ENCODE assay signal across 9 cellular contexts in genomic region chr20:59938696-59939051, GRCh38. TPM values are rescaled to one million over a fixed set of nuclear protein-coding genes. Genes with fewer than 3 reads are reported as not detected.
DNase-seq lines count a peak whose midpoint lies in the region; ATAC-seq, FAIRE-seq and TF ChIP-seq lines count a peak whose summit lies in the region.
"Had no signal": no experiment of that assay in that cellular context is flagged by ENCODE, and none has a peak within 500 bp of the region (broad histone marks: within the 10 kb centered on the region; RNA-seq: fewer than 3 reads in every experiment).

No MANE protein-coding gene starts in this region.

- peaks cover 16% of the 10 kb centered on the region for H3K36me3 Mint-ChIP-seq in stimulated activated naive CD8-positive, alpha-beta T cell treated with anti-CD3 and anti-CD28 coated beads, Interleukin-15, Interleukin-2, amounts not matched to agents 100 ng/mL and 50 ng/mL, for 24 hours (ENCODE audit: low read depth)
- H3K36me3 Mint-ChIP-seq in memory B cell = peaks cover 4% of the 10 kb centered on the region

- no peaks in the 10 kb centered on the region for H3K9me3 Mint-ChIP-seq in stimulated activated naive CD8-positive, alpha-beta T cell treated with anti-CD3 and anti-CD28 coated beads, Interleukin-15, Interleukin-2, amounts not matched to agents 100 ng/mL and 50 ng/mL, for 24 hours
- H3K9me3 Mint-ChIP-seq in memory B cell = no peaks in the 10 kb centered on the region

- peak overlapping the region; percentile 99; the same call in 1 of the 2 replicates for H3K4me3 ChIP-seq in GM12878

- peaks cover 10% of the 10 kb centered on the region for H3K4me1 ChIP-seq in GM12878 (ENCODE audit: control insufficient read depth, insufficient read depth, low read length)

- H3K4me2 ChIP-seq in GM12878 (ENCODE audit: control insufficient read depth, insufficient read depth) = peak overlapping the region; percentile 81

- peaks cover 14% of the 10 kb centered on the region for H3K79me2 ChIP-seq in GM12878 (ENCODE audit: control insufficient read depth, insufficient read depth, low read length)

- POLR2A ChIA-PET in GM12878 (lab: Charles Lee) = no interaction called here

- no peak for TF ChIP-seq POLR2A in GM12878 (IDR thresholded peaks at IDR 0.05; ENCODE audit: low read depth, low read length)

- H3K4me3 Mint-ChIP-seq in stimulated activated naive CD8-positive, alpha-beta T cell treated with anti-CD3 and anti-CD28 coated beads, Interleukin-15, Interleukin-2, amounts not matched to agents 100 ng/mL and 50 ng/mL, for 24 hours = peak overlapping the region; percentile 84
- peak overlapping the region; percentile 80 for H3K4me3 Mint-ChIP-seq in memory B cell

- CTCF ChIA-PET in GM12878 (lab: Yijun Ruan, JAX) = interaction anchor here (1.5 to 9.5 kb wide), 2 partner anchors 11 to 16 kb away, joined by 4 to 173 read pairs; no protein-coding TSS in a partner anchor

- H3K4me1 Mint-ChIP-seq in stimulated activated naive CD8-positive, alpha-beta T cell treated with anti-CD3 and anti-CD28 coated beads, Interleukin-15, Interleukin-2, amounts not matched to agents 100 ng/mL and 50 ng/mL, for 24 hours (ENCODE audit: low read depth) = peaks cover 36% of the 10 kb centered on the region
- H3K4me1 Mint-ChIP-seq in memory B cell = peaks cover 20% of the 10 kb centered on the region

- no peak overlapping the region for H3K9ac ChIP-seq in GM12878 (ENCODE audit: control insufficient read depth, insufficient read depth, low read length)

- RAD21 ChIA-PET in GM12878 (lab: Charles Lee; ENCODE audit: unreplicated experiment) = interaction anchor here (1.8 kb wide), 1 partner anchor 10 kb away, joined by 4 read pairs; no protein-coding TSS in a partner anchor

- SMC1A ChIA-PET in GM12878 (lab: Charles Lee; ENCODE audit: uncharacterized antibody, unreplicated experiment) = interaction anchor here (0.9 to 1.4 kb wide), 2 partner anchors 11 kb away, joined by 3 read pairs; no protein-coding TSS in a partner anchor

- no peaks in the 10 kb centered on the region for H4K20me1 ChIP-seq in GM12878 (ENCODE audit: control insufficient read depth, insufficient read depth)

- no peak overlapping the region for H2AFZ ChIP-seq in GM12878 (ENCODE audit: control insufficient read depth, low read depth, low read length)

- no TSS peak for BruUV-seq in GM12878 (replicated peaks; lab: Mats Ljungman, UMichigan)

- peak overlapping the region; percentile 49 for H3K27ac Mint-ChIP-seq in stimulated activated naive CD8-positive, alpha-beta T cell treated with anti-CD3 and anti-CD28 coated beads, Interleukin-15, Interleukin-2, amounts not matched to agents 100 ng/mL and 50 ng/mL, for 24 hours
- no peak overlapping the region for H3K27ac Mint-ChIP-seq in memory B cell

- H3K27me3 ChIP-seq in GM12878 (replicated peaks in 1 of 2; ENCODE audit: control insufficient read depth in 2 of 2, insufficient read depth in 2 of 2, low read length in 1 of 2) = no peaks in the 10 kb centered on the region

- no peak for TF ChIP-seq EP300 in GM12878 (IDR thresholded peaks at IDR 0.05; ENCODE audit: borderline replicate concordance in 1 of 2, control insufficient read depth in 1 of 2, low read depth in 2 of 2, low read length in 2 of 2)

- TF ChIP-seq CTCF in GM12878 (IDR thresholded peaks at IDR 0.05 in 2 of 3, conservative IDR thresholded peaks at IDR 0.05 in 1 of 3; ENCODE audit: control insufficient read depth in 2 of 3, extremely low read depth in 1 of 3, insufficient read depth in 1 of 3, low read depth in 3 of 3, low read length in 3 of 3) = no peak

- no peak for TF ChIP-seq RAD21 in GM12878 (IDR thresholded peaks at IDR 0.05; ENCODE audit: insufficient read depth, low read depth, low read length)

- intact Hi-C loops in GM12878 (cut with micrococcal nuclease; ENCODE audit: unreplicated experiment) = no loop called here

- H3K36me3 ChIP-seq in GM12878 (ENCODE audit: control insufficient read depth in 2 of 2, insufficient read depth in 2 of 2, low read length in 1 of 2) = no peaks in the 10 kb centered on the region; a peak in 1 of 4 replicates

- no peak for ATAC-seq in stimulated activated naive CD8-positive, alpha-beta T cell treated with anti-CD3 and anti-CD28 coated beads, Interleukin-15, Interleukin-2, amounts not matched to agents 100 U/mL and 50 U/mL, for 24 hours
- ATAC-seq in GM12878 (no peak), memory B cell (ENCODE audit: low read depth) (no peak), HG03342 (IDR thresholded peaks at IDR 0.05; ENCODE audit: unreplicated experiment) (no peak), HG03196 (IDR thresholded peaks at IDR 0.05; ENCODE audit: unreplicated experiment) (no peak)

- no peak for FAIRE-seq in GM12878 (lab: Jason Lieb, UNC)

- H3K27me3 Mint-ChIP-seq in stimulated activated naive CD8-positive, alpha-beta T cell treated with anti-CD3 and anti-CD28 coated beads, Interleukin-15, Interleukin-2, amounts not matched to agents 100 ng/mL and 50 ng/mL, for 24 hours = no peaks in the 10 kb centered on the region
- no peaks in the 10 kb centered on the region for H3K27me3 Mint-ChIP-seq in memory B cell

- in situ Hi-C loops in GM12878 (cut with MboI) = no loop called here

- DNase-seq in stimulated activated naive CD8-positive, alpha-beta T cell treated with anti-CD3 and anti-CD28 coated beads, Interleukin-15, Interleukin-2, amounts not matched to agents 100 U/mL and 50 U/mL, for 24 hours = no peak
- no peak for DNase-seq in GM12878 (ENCODE audit: low read depth, low spot score)
- DNase-seq in memory B cell (ENCODE audit: low spot score in 2 of 2) = no peak
- no peak for DNase-seq in GM19238 (ENCODE audit: insufficient read length, low spot score)
- no peak for DNase-seq in NCI-H2171 treated with DMSO at 0.1 percent for 48 hours (lab: John Stamatoyannopoulos, UW)
- DNase-seq: NCI-H1436 treated with DMSO at 0.1 percent for 48 hours had no signal

- 91% methylated on average over 7 of the region's 7 CpGs for WGBS in GM12878 (ENCODE audit: insufficient coverage, insufficient replicate concordance, low lambda C conversion rate, missing lambda C conversion rate)

- H3K27ac ChIP-seq in GM12878 (ENCODE audit: control insufficient read depth, insufficient read depth) = no peak overlapping the region

- no peaks in the 10 kb centered on the region for H3K9me3 ChIP-seq in GM12878 (replicated peaks; ENCODE audit: control insufficient read depth, insufficient read depth, low read length)

RNA-seq across cellular contexts. Expression of gene PPP1R3D, which starts 1.4 kb away (rescaled TPM):
- total RNA-seq in GM12878 (2013; cell fraction: nucleolus; rRNA removed) = 6.3 and 6.8 TPM in 2 replicates
- total RNA-seq in GM12878 (2014; rRNA removed) (4.4 TPM in 2 replicates), GM12878 (2014; rRNA removed; fragmentation: Illumina TruSeq; extraction: Trizol) (3.3 and 3.6 TPM in 2 replicates), GM12878 (2021) (4.8 and 5.1 TPM in 2 replicates)
- 0.91 TPM for polyA plus RNA-seq in GM12878 (2011; ENCODE audit: low read depth)
- polyA plus RNA-seq in GM12878 (2011; rRNA removed) (2.0 and 2.8 TPM in 2 replicates), GM12878 (2014; fragmentation: Illumina TruSeq; extraction: Trizol) (3.1 and 4.1 TPM in 2 replicates), GM12878 (2014; fragmentation: Nextera tagmentation; extraction: Ambion mirVana) (1 to 10 TPM in 1 of 2 experiments, under 1 TPM in 1; 0.74 to 1.3 TPM), GM12878 (2014; rRNA removed) (2.7 and 3.0 TPM in 2 replicates), GM12878 (2016; fragmentation: Nextera tagmentation; extraction: Ambion mirVana) (1 to 10 TPM in 1 of 2 experiments, under 1 TPM in 1; 0.39 to 2.8 TPM)
- polyA plus RNA-seq in GM12878 (2011; cell fraction: cytosol; rRNA removed) = 1.3 and 1.7 TPM in 2 replicates
- polyA plus RNA-seq in GM12878 (2011; cell fraction: nucleus; rRNA removed) = 3.2 and 3.5 TPM in 2 replicates
- polyA plus RNA-seq in GM12878 (2012) = 1.2 and 3.1 TPM in 2 replicates
- polyA minus RNA-seq in GM12878 (2011; rRNA and poly(A)+ RNA removed) = 2.4 and 4.0 TPM in 2 replicates
- 1.6 and 2.5 TPM in 2 replicates for polyA minus RNA-seq in GM12878 (2011; cell fraction: cytosol; rRNA and poly(A)+ RNA removed)
- 7.9 and 10.0 TPM in 2 replicates for polyA minus RNA-seq in GM12878 (2011; cell fraction: nucleus; rRNA and poly(A)+ RNA removed)

RNA-seq across cellular contexts. Expression of gene FAM217B, which starts 1.5 kb away (rescaled TPM):
- 7.7 and 9.7 TPM in 2 replicates for total RNA-seq in GM12878 (2013; cell fraction: nucleolus; rRNA removed)
- total RNA-seq in GM12878 (2014; rRNA removed) = 8.9 and 9.1 TPM in 2 replicates
- 6.0 and 6.8 TPM in 2 replicates for total RNA-seq in GM12878 (2014; rRNA removed; fragmentation: Illumina TruSeq; extraction: Trizol)
- total RNA-seq in GM12878 (2021) = 15.1 and 16.0 TPM in 2 replicates
- polyA plus RNA-seq in GM12878 (2011; ENCODE audit: low read depth) = 3.0 TPM
- 14.5 and 25.4 TPM in 2 replicates for polyA plus RNA-seq in GM12878 (2011; rRNA removed)
- 6.9 and 7.1 TPM in 2 replicates for polyA plus RNA-seq in GM12878 (2011; cell fraction: cytosol; rRNA removed)
- 4.2 and 4.4 TPM in 2 replicates for polyA plus RNA-seq in GM12878 (2011; cell fraction: nucleus; rRNA removed)
- polyA plus RNA-seq in GM12878 (2012) = 5.7 and 6.1 TPM in 2 replicates
- polyA plus RNA-seq in GM12878 (2014; fragmentation: Illumina TruSeq; extraction: Trizol) = 11.2 and 14.2 TPM in 2 replicates
- 1 to 10 TPM; 6.3 to 6.8 TPM for polyA plus RNA-seq in GM12878 (2014; fragmentation: Nextera tagmentation; extraction: Ambion mirVana)
- polyA plus RNA-seq in GM12878 (2014; rRNA removed) = 6.8 and 10.0 TPM in 2 replicates
- 10 to 100 TPM; 17.5 to 18.3 TPM for polyA plus RNA-seq in GM12878 (2016; fragmentation: Nextera tagmentation; extraction: Ambion mirVana)
- polyA minus RNA-seq in GM12878 (2011; rRNA and poly(A)+ RNA removed) = 9.1 and 11.4 TPM in 2 replicates
- 3.7 and 5.0 TPM in 2 replicates for polyA minus RNA-seq in GM12878 (2011; cell fraction: cytosol; rRNA and poly(A)+ RNA removed)
- polyA minus RNA-seq in GM12878 (2011; cell fraction: nucleus; rRNA and poly(A)+ RNA removed) = 7.1 and 8.5 TPM in 2 replicates

RNA-seq across cellular contexts. Expression of gene SYCP2, which starts 5.2 kb away (rescaled TPM):
- total RNA-seq in GM12878 (2013; cell fraction: nucleolus; rRNA removed) = 1.4 and 2.9 TPM in 2 replicates
- 0.16 TPM in 1 of 2 replicates, not detected in the other for total RNA-seq in GM12878 (2014; rRNA removed)
- 0.04 and 0.14 TPM in 2 replicates for total RNA-seq in GM12878 (2014; rRNA removed; fragmentation: Illumina TruSeq; extraction: Trizol)
- 0.13 TPM in 2 replicates for total RNA-seq in GM12878 (2021)
- 0.38 TPM for polyA plus RNA-seq in GM12878 (2011; ENCODE audit: low read depth)
- polyA plus RNA-seq in GM12878 (2011; rRNA removed) = 0.10 and 0.16 TPM in 2 replicates
- 0.01 TPM in 1 of 2 replicates, not detected in the other for polyA plus RNA-seq in GM12878 (2011; cell fraction: cytosol; rRNA removed)
- polyA plus RNA-seq in GM12878 (2011; cell fraction: nucleus; rRNA removed) = 0.12 and 0.21 TPM in 2 replicates
- polyA plus RNA-seq in GM12878 (2012) = 0.23 and 0.25 TPM in 2 replicates
- polyA plus RNA-seq in GM12878 (2014; fragmentation: Illumina TruSeq; extraction: Trizol) = 0.09 and 0.95 TPM in 2 replicates
- polyA plus RNA-seq in GM12878 (2014; fragmentation: Nextera tagmentation; extraction: Ambion mirVana) = under 1 TPM; 0.04 to 0.10 TPM
- polyA plus RNA-seq in GM12878 (2014; rRNA removed) = 0.01 and 0.22 TPM in 2 replicates
- under 1 TPM in 1 of 2 experiments, not detected in 1; 0.18 TPM for polyA plus RNA-seq in GM12878 (2016; fragmentation: Nextera tagmentation; extraction: Ambion mirVana)
- not detected in 2 replicates for polyA minus RNA-seq in GM12878 (2011; rRNA and poly(A)+ RNA removed)
- not detected in 2 replicates for polyA minus RNA-seq in GM12878 (2011; cell fraction: cytosol; rRNA and poly(A)+ RNA removed)
- polyA minus RNA-seq in GM12878 (2011; cell fraction: nucleus; rRNA and poly(A)+ RNA removed) = not detected in 2 replicates

RNA-seq across cellular contexts. Expression of gene CDH26, which starts 19.5 kb away (rescaled TPM):
- 0.79 and 0.93 TPM in 2 replicates for total RNA-seq in GM12878 (2013; cell fraction: nucleolus; rRNA removed)
- 0.06 and 0.16 TPM in 2 replicates for total RNA-seq in GM12878 (2014; rRNA removed)
- not detected in 2 replicates for total RNA-seq in GM12878 (2014; rRNA removed; fragmentation: Illumina TruSeq; extraction: Trizol)
- total RNA-seq in GM12878 (2021) = 0.10 TPM in 1 of 2 replicates, not detected in the other
- not detected for polyA plus RNA-seq in GM12878 (2011; ENCODE audit: low read depth)
- polyA plus RNA-seq in GM12878 (2011; rRNA removed) = 0.16 and 0.39 TPM in 2 replicates
- polyA plus RNA-seq in GM12878 (2011; cell fraction: cytosol; rRNA removed) = 0.06 and 0.08 TPM in 2 replicates
- polyA plus RNA-seq in GM12878 (2011; cell fraction: nucleus; rRNA removed) = 0.98 and 1.3 TPM in 2 replicates
- 0.14 TPM in 1 of 2 replicates, not detected in the other for polyA plus RNA-seq in GM12878 (2012)
- polyA plus RNA-seq in GM12878 (2014; fragmentation: Illumina TruSeq; extraction: Trizol) = 0.03 TPM in 1 of 2 replicates, not detected in the other
- polyA plus RNA-seq in GM12878 (2014; fragmentation: Nextera tagmentation; extraction: Ambion mirVana) = under 1 TPM in 1 of 2 experiments, not detected in 1; 0.05 TPM
- 0.18 and 0.19 TPM in 2 replicates for polyA plus RNA-seq in GM12878 (2014; rRNA removed)
- not detected for polyA plus RNA-seq in GM12878 (2016; fragmentation: Nextera tagmentation; extraction: Ambion mirVana)
- polyA minus RNA-seq in GM12878 (2011; rRNA and poly(A)+ RNA removed) = 0.15 and 0.21 TPM in 2 replicates
- not detected in 2 replicates for polyA minus RNA-seq in GM12878 (2011; cell fraction: cytosol; rRNA and poly(A)+ RNA removed)
- polyA minus RNA-seq in GM12878 (2011; cell fraction: nucleus; rRNA and poly(A)+ RNA removed) = 0.12 and 0.48 TPM in 2 replicates
